14 cellular contexts compared by ENCODE assay signal in genomic region chr7:70417061-70417655, GRCh38.
A peak's percentile ranks its signal among the peaks of the same experiment; 100 is the strongest.
DNase-seq lines count a peak whose midpoint lies in the region; ATAC-seq and TF ChIP-seq lines count a peak whose summit lies in the region.
"Had no signal": no experiment of that assay in that cellular context is flagged by ENCODE, and none has a peak within 500 bp of the region (broad histone marks: within the 10 kb centered on the region; RNA-seq: fewer than 3 reads in every experiment).

No MANE protein-coding gene starts in this region.

- H3K36me3 Mint-ChIP-seq in activated T-cell treated with anti-CD3 and anti-CD28 coated beads, Interleukin-2, amount 50 U/mL, for 4 hours (ENCODE audit: insufficient read depth) = no peaks in the 10 kb centered on the region
- H3K36me3 Mint-ChIP-seq: CD8-positive, alpha-beta memory T cell; immature natural killer cell had no signal

- no peaks in the 10 kb centered on the region for H3K27me3 Mint-ChIP-seq in activated T-cell treated with anti-CD3 and anti-CD28 coated beads, Interleukin-2, amount 50 U/mL, for 4 hours (ENCODE audit: low read depth)

- no peaks in the 10 kb centered on the region for H3K9me2 ChIP-seq in neural cell (ENCODE audit: insufficient read depth, low read length)

- no peaks in the 10 kb centered on the region for H3K36me3 ChIP-seq in neural cell (ENCODE audit: insufficient read depth, low read length)
- H3K36me3 ChIP-seq: esophagus squamous epithelium had no signal

- no peak for ATAC-seq in activated T-cell treated with anti-CD3 and anti-CD28 coated beads, Interleukin-2, amount 50 U/mL, for 4 hours
- no peak for ATAC-seq in GM21528 (IDR thresholded peaks at IDR 0.05; ENCODE audit: low FRiP score, unreplicated experiment)

- H3K27me3 ChIP-seq in neural cell (ENCODE audit: insufficient read depth, low read depth, low read length) = no peaks in the 10 kb centered on the region
- H3K27me3 ChIP-seq: esophagus squamous epithelium, testis had no signal

- H3K4me1 Mint-ChIP-seq in activated T-cell treated with anti-CD3 and anti-CD28 coated beads, Interleukin-2, amount 50 U/mL, for 4 hours (ENCODE audit: low read depth) = no peaks in the 10 kb centered on the region
- H3K4me1 Mint-ChIP-seq: CD8-positive, alpha-beta memory T cell; central memory CD8-positive, alpha-beta T cell; immature natural killer cell had no signal

- peaks cover 11% of the 10 kb centered on the region for H3F3A ChIP-seq in neural cell (ENCODE audit: insufficient read depth, low read length, poor library complexity, severe bottlenecking)

- H3K4me3 ChIP-seq in neural cell (ENCODE audit: low read length) = peak overlapping the region; percentile 48
- H3K4me3 ChIP-seq: esophagus squamous epithelium, testis had no signal

- peaks cover 4% of the 10 kb centered on the region for H3K79me2 ChIP-seq in neural cell (replicated peaks; ENCODE audit: insufficient read depth, low read length)

- no peaks in the 10 kb centered on the region for H4K20me1 ChIP-seq in neural cell (ENCODE audit: insufficient read depth)

- peak overlapping the region; percentile 92 for H3K27ac ChIP-seq in caudate nucleus (ENCODE audit: low read depth, low read length)
- peak overlapping the region; percentile 85 for H3K27ac ChIP-seq in neural cell (ENCODE audit: low read length)
- H3K27ac ChIP-seq: esophagus squamous epithelium, testis had no signal

- peak; percentile 98 for TF ChIP-seq EP300 in neural cell (conservative IDR thresholded peaks at IDR 0.05; ENCODE audit: poor library complexity, severe bottlenecking)

- no peak overlapping the region for H2AFZ ChIP-seq in neural cell (ENCODE audit: low read depth, low read length)

- DNase-seq in COR-L47 (lab: John Stamatoyannopoulos, UW) (peak; percentile 46), NCI-H1694 (lab: John Stamatoyannopoulos, UW) (peak; percentile 97), caudate nucleus (lab: John Stamatoyannopoulos, UW) (peak in 55 of 61 donors; percentile 2 to 93 (median 66)), iPS-NIHi11 (ENCODE audit: low spot score) (no peak), NCI-H345 (lab: John Stamatoyannopoulos, UW) (no peak)
- DNase-seq in activated T-cell treated with anti-CD3 and anti-CD28 coated beads, Interleukin-2, amount 50 U/mL, for 4 hours = no peak
- DNase-seq: CD8-positive, alpha-beta memory T cell; esophagus squamous epithelium; immature natural killer cell; SW 1271; testis had no signal

- no peak overlapping the region for H3K4me3 Mint-ChIP-seq in activated T-cell treated with anti-CD3 and anti-CD28 coated beads, Interleukin-2, amount 50 U/mL, for 4 hours
- H3K4me3 Mint-ChIP-seq: CD8-positive, alpha-beta memory T cell; central memory CD8-positive, alpha-beta T cell; immature natural killer cell had no signal

- no peaks in the 10 kb centered on the region for H3K9me3 ChIP-seq in neural cell (ENCODE audit: low read length)
- H3K9me3 ChIP-seq: esophagus squamous epithelium, testis had no signal

- peak overlapping the region; percentile 54 for H3K4me2 ChIP-seq in neural cell (ENCODE audit: low read length)

- peak; percentile 87 for TF ChIP-seq CTCF in neural cell (IDR thresholded peaks at IDR 0.05; ENCODE audit: poor library complexity, severe bottlenecking)

- no peaks in the 10 kb centered on the region for H3K9me3 Mint-ChIP-seq in activated T-cell treated with anti-CD3 and anti-CD28 coated beads, Interleukin-2, amount 50 U/mL, for 4 hours
- H3K9me3 Mint-ChIP-seq: CD8-positive, alpha-beta memory T cell; central memory CD8-positive, alpha-beta T cell; immature natural killer cell had no signal

- H3K9ac ChIP-seq in neural cell (ENCODE audit: low read length) = peak overlapping the region; percentile 56

- peak; percentile 91 for TF ChIP-seq RAD21 in neural cell (conservative IDR thresholded peaks at IDR 0.05)

TF ChIP-seq in neural cell, 6 proteins besides CTCF, POLR2A, EP300 and RAD21:
- TF ChIP-seq, protein P1, sequence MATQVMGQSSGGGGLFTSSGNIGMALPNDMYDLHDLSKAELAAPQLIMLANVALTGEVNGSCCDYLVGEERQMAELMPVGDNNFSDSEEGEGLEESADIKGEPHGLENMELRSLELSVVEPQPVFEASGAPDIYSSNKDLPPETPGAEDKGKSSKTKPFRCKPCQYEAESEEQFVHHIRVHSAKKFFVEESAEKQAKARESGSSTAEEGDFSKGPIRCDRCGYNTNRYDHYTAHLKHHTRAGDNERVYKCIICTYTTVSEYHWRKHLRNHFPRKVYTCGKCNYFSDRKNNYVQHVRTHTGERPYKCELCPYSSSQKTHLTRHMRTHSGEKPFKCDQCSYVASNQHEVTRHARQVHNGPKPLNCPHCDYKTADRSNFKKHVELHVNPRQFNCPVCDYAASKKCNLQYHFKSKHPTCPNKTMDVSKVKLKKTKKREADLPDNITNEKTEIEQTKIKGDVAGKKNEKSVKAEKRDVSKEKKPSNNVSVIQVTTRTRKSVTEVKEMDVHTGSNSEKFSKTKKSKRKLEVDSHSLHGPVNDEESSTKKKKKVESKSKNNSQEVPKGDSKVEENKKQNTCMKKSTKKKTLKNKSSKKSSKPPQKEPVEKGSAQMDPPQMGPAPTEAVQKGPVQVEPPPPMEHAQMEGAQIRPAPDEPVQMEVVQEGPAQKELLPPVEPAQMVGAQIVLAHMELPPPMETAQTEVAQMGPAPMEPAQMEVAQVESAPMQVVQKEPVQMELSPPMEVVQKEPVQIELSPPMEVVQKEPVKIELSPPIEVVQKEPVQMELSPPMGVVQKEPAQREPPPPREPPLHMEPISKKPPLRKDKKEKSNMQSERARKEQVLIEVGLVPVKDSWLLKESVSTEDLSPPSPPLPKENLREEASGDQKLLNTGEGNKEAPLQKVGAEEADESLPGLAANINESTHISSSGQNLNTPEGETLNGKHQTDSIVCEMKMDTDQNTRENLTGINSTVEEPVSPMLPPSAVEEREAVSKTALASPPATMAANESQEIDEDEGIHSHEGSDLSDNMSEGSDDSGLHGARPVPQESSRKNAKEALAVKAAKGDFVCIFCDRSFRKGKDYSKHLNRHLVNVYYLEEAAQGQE (IDR thresholded peaks at IDR 0.05; ENCODE audit: borderline replicate concordance) = peak; percentile 76
- TF ChIP-seq SMC3 (conservative IDR thresholded peaks at IDR 0.05; ENCODE audit: poor library complexity) = peak; percentile 91
- peak; percentile 56 for TF ChIP-seq TAF1 (IDR thresholded peaks at IDR 0.05; ENCODE audit: low read depth)
- TF ChIP-seq MXI1 (conservative IDR thresholded peaks at IDR 0.05; ENCODE audit: poor library complexity, severe bottlenecking) = peak; percentile 59
- peak; percentile 76 for TF ChIP-seq POLR2AphosphoS5 (IDR thresholded peaks at IDR 0.05)
- TF ChIP-seq EZH2 (IDR thresholded peaks at IDR 0.05; ENCODE audit: borderline replicate concordance, insufficient read depth, low read length, poor library complexity, severe bottlenecking) = no peak
TF ChIP-seq in neural cell: peak in this region for 5.

Comparison
In these comparisons a context has a peak if more than half of its experiments do, and no peak if none do; other contexts are left out.
1. DNase-seq: peak in COR-L47 (single experiment), NCI-H1694 (single experiment) and caudate nucleus (55 of 61); none in activated T-cell treated with anti-CD3 and anti-CD28 coated beads, Interleukin-2, amount 50 U/mL, for 4 hours (single experiment), iPS-NIHi11 (single experiment) and NCI-H345 (single experiment).